In genomic region chr17:2195729-2196128, GRCh38 we compare ENCODE assay signal across 11 cellular contexts.
DNase-seq lines count a peak whose midpoint lies in the region; ATAC-seq, FAIRE-seq and TF ChIP-seq lines count a peak whose summit lies in the region.
"Had no signal": no experiment of that assay in that cellular context is flagged by ENCODE, and none has a peak within 500 bp of the region (broad histone marks: within the 10 kb centered on the region; RNA-seq: fewer than 3 reads in every experiment).

No MANE protein-coding gene starts in this region.

- no peak overlapping the region for H3K4me3 ChIP-seq in coronary artery
- H3K4me3 ChIP-seq: heart right ventricle had no signal

- H3K27ac ChIP-seq in coronary artery: no peak overlapping the region
- H3K27ac ChIP-seq: heart right ventricle, parathyroid adenoma had no signal

- no peak for TF ChIP-seq CTCF in coronary artery (IDR thresholded peaks at IDR 0.05)

- no peak for ATAC-seq in GM19397 (IDR thresholded peaks at IDR 0.05; ENCODE audit: unreplicated experiment)

- no peak for TF ChIP-seq POLR2A in GM12892 (IDR thresholded peaks at IDR 0.05; ENCODE audit: low read depth, low read length)

- FAIRE-seq in GM12892 (lab: Jason Lieb, UNC): peak; percentile 61
- FAIRE-seq: H1 had no signal

- DNase-seq in GM12892 (ENCODE audit: insufficient read length) (no peak), OCI-M1 (lab: John Stamatoyannopoulos, UW) (peak; percentile 63), amniotic epithelial cell (ENCODE audit: low read depth) (peak; percentile 29), coronary artery (ENCODE audit: low spot score) (no peak), COR-L47 (lab: John Stamatoyannopoulos, UW) (no peak), DMS153 treated with DMSO at 0.1 percent for 48 hours (lab: John Stamatoyannopoulos, UW; ENCODE audit: unreplicated experiment) (no peak)
- DNase-seq in stimulated activated CD4-positive, alpha-beta T cell treated with anti-CD3 and anti-CD28 coated beads, Interleukin-1b, Interleukin-23, amount 100 ng/mL, for 48 hours: peak; percentile 77
- DNase-seq: heart right ventricle had no signal

Comparison
In these comparisons a context has a peak if more than half of its experiments do, and no peak if none do; other contexts are left out.
1. DNase-seq: peak in OCI-M1 (single experiment), amniotic epithelial cell (single experiment) and stimulated activated CD4-positive, alpha-beta T cell treated with anti-CD3 and anti-CD28 coated beads, Interleukin-1b, Interleukin-23, amount 100 ng/mL, for 48 hours (single experiment); none in GM12892 (single experiment), coronary artery (single experiment), COR-L47 (single experiment) and DMS153 treated with DMSO at 0.1 percent for 48 hours (single experiment).